8 cellular contexts compared by ENCODE assay signal in the genomic region with DNA sequence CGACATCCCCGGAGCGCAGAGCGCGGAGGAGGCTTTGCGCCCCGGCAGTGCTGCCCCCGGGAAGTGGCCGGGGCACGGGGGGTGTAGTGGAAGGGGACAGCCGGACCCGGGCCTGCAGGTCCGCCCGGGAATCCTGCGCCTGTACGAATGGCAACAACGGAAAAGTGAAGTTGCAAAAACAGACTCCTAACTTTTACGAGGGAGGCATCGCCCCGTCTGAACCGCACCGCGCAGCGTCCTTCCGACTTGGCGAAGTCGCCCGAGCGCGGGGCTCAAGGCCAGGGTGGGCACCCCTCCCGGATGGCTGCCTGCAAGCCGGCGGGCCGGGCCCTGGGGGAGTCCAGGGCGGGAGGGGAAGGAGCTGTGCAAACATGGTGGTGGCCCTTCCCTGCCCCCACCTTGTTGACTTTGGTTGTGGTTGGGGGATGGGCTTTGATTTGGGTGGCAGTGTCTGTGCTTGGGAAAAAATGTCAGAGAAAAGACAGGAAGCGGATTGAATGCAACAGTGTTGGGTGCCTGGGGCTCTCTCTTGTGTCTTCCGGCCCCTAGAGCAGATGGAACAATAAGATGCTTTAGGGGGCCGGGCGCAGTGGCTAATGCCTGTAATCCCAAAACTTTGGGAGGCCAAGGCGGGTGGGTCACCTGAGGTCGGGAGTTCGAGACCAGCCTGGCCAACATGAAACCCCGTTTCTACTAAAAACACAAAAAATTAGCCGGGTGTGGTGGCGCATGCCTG. TPM values are rescaled to one million over a fixed set of nuclear protein-coding genes. Genes with fewer than 3 reads are reported as not detected.
DNase-seq lines count a peak whose midpoint lies in the region; ATAC-seq and TF ChIP-seq lines count a peak whose summit lies in the region.

No MANE protein-coding gene starts in this region.

- H3K9ac ChIP-seq in HUES64 (ENCODE audit: low read depth, low read length) (peak overlapping the region; percentile 97), SK-N-MC (ENCODE audit: insufficient read length) (peak overlapping the region; percentile 84)

- H3K4me3 ChIP-seq in HUES64 (ENCODE audit: low read length) (peak overlapping the region; percentile 88), SK-N-MC (peak overlapping the region; percentile 93), ascending aorta (peak overlapping the region; percentile 96 to 99), psoas muscle (peak overlapping the region; percentile 96)

- TF ChIP-seq CTCF in ascending aorta (IDR thresholded peaks at IDR 0.05) (no peak), psoas muscle (IDR thresholded peaks at IDR 0.05) (no peak)

- H3K27ac ChIP-seq in HUES64 (ENCODE audit: low read depth, low read length) = peak overlapping the region; percentile 100
- peak overlapping the region; percentile 90 for H3K27ac ChIP-seq in SK-N-MC
- H3K27ac ChIP-seq in ascending aorta = peak overlapping the region; percentile 97
- peak overlapping the region; percentile 95 for H3K27ac ChIP-seq in psoas muscle

- in situ Hi-C loops in Caki2 (cut with HindIII; ENCODE audit: low pct_unique_long_range_greater_than_20kb, low sequenced_read_pairs) = no loop called here

- H3K27me3 ChIP-seq in HUES64 (ENCODE audit: insufficient read depth, low read length) = no peaks in the 10 kb centered on the region
- no peaks in the 10 kb centered on the region for H3K27me3 ChIP-seq in ascending aorta
- no peaks in the 10 kb centered on the region for H3K27me3 ChIP-seq in psoas muscle (ENCODE audit: insufficient read depth in 3 of 3, low read length in 2 of 3)

- H3K4me1 ChIP-seq in HUES64 (ENCODE audit: insufficient read depth, low read length) (peaks cover 25% of the 10 kb centered on the region; the same call in 1 of the 2 replicates), ascending aorta (peaks cover 15 to 28% of the 10 kb centered on the region in 2 donors), psoas muscle (peaks cover 29% of the 10 kb centered on the region)

- intact Hi-C loops in ascending aorta (cut with DNase I) (loop anchor here (2.0 to 5.0 kb wide), 4 partner anchors 17 to 159 kb away; a partner anchor contains a TSS), psoas muscle (cut with DNase I) (loop anchor here (5.0 kb wide), 2 partner anchors 44 to 109 kb away; no protein-coding TSS in a partner anchor)

- DNase-seq in Caki2 (ENCODE audit: low read depth) (peak; percentile 73), SK-N-MC (ENCODE audit: low read depth, low spot score) (peak; percentile 63), ascending aorta (ENCODE audit: low spot score in 2 of 2) (peak in 1 of 2 donors; percentile 77), hepatic stellate cell (ENCODE audit: low spot score) (peak; percentile 69), psoas muscle (peak; percentile 52 to 74), cerebellar nuclear complex (lab: John Stamatoyannopoulos, UW) (no peak)

- H3K36me3 ChIP-seq in HUES64 (ENCODE audit: insufficient read depth, low read length) (peaks cover 11% of the 10 kb centered on the region), SK-N-MC (ENCODE audit: insufficient read depth, low read length) (no peaks in the 10 kb centered on the region), ascending aorta (peaks cover 8 to 9% of the 10 kb centered on the region in 2 donors), psoas muscle (ENCODE audit: insufficient read depth in 1 of 2, low read depth in 1 of 2) (peaks cover 0 to 17% of the 10 kb centered on the region in 2 donors)

- 2% methylated on average over 45 of the region's 45 CpGs for WGBS in HUES64
- WGBS in psoas muscle, 3 donors = 5 to 6% (median 5%) methylated on average over 34 to 45 of the region's 45 CpGs

- no peaks in the 10 kb centered on the region for H3K9me3 ChIP-seq in HUES64 (ENCODE audit: insufficient read depth, low read depth, low read length)
- H3K9me3 ChIP-seq in SK-N-MC (ENCODE audit: low read depth, low read length) = no peaks in the 10 kb centered on the region
- H3K9me3 ChIP-seq in ascending aorta = no peaks in the 10 kb centered on the region
- H3K9me3 ChIP-seq in psoas muscle = no peaks in the 10 kb centered on the region

- ATAC-seq in psoas muscle (peak; percentile 13 to 32 (median 26)), GM19397 (IDR thresholded peaks at IDR 0.05; ENCODE audit: unreplicated experiment) (no peak)

RNA-seq across cellular contexts. Expression of a gene that starts 0.7 kb away (rescaled TPM):
- 35.9 and 49.8 TPM in 2 replicates for total RNA-seq in Caki2 (2014; rRNA removed; shearing (Covaris generic); ENCODE audit: low replicate concordance)
- 13.8 TPM for polyA plus RNA-seq in HUES64 (2013, experiment 1 of 2)
- 20.4 TPM for polyA plus RNA-seq in HUES64 (2013, experiment 2 of 2)
- 155 TPM for total RNA-seq in ascending aorta
- 10 to 100 TPM; 33.7 to 42.0 (median 35.4) TPM for total RNA-seq in psoas muscle
- 10 to 100 TPM; 10.2 to 26.9 (median 15.8) TPM for polyA plus RNA-seq in psoas muscle

RNA-seq across cellular contexts. Expression of a gene that starts 41.1 kb away (rescaled TPM):
- total RNA-seq in Caki2 (2014; rRNA removed; shearing (Covaris generic); ENCODE audit: low replicate concordance) = 26.6 and 31.1 TPM in 2 replicates
- 9.8 TPM for polyA plus RNA-seq in HUES64 (2013, experiment 1 of 2)
- polyA plus RNA-seq in HUES64 (2013, experiment 2 of 2) = 12.0 TPM
- total RNA-seq in ascending aorta (25.8 TPM), psoas muscle (1 to 10 TPM; 3.2 to 5.1 (median 3.8) TPM)
- polyA plus RNA-seq in psoas muscle = 1 to 10 TPM; 2.2 to 3.2 (median 2.2) TPM

RNA-seq across cellular contexts. Expression of a gene that starts 41.2 kb away (rescaled TPM):
- total RNA-seq in Caki2 (2014; rRNA removed; shearing (Covaris generic); ENCODE audit: low replicate concordance) = 18.9 and 28.8 TPM in 2 replicates
- 13.8 TPM for polyA plus RNA-seq in HUES64 (2013, experiment 1 of 2)
- polyA plus RNA-seq in HUES64 (2013, experiment 2 of 2) = 12.7 TPM
- total RNA-seq in ascending aorta (50.9 TPM), psoas muscle (10 to 100 TPM in 3 of 4 donors, 1 to 10 TPM in 1; 4.9 to 16.6 (median 13.0) TPM)
- 1 to 10 TPM; 4.7 to 5.6 (median 4.8) TPM for polyA plus RNA-seq in psoas muscle

Comparison
In these comparisons a context has a peak if more than half of its experiments do, and no peak if none do; other contexts are left out.
1. DNase-seq: peak in Caki2 (single experiment), SK-N-MC (single experiment), hepatic stellate cell (single experiment) and psoas muscle (2 of 2); none in cerebellar nuclear complex (0 of 2).
2. Peak in every context shown above with its lines, with median percentiles within 50 percentile points of each other: H3K27ac ChIP-seq and H3K4me3 ChIP-seq.